8 cellular contexts compared by ENCODE assay signal in genomic region chr16:3150346-3151218, GRCh38. TPM values are rescaled to one million over a fixed set of nuclear protein-coding genes. Genes with fewer than 3 reads are reported as not detected.
DNase-seq lines count a peak whose midpoint lies in the region; ATAC-seq lines count a peak whose summit lies in the region.

No MANE protein-coding gene starts in this region.

- no peaks in the 10 kb centered on the region for H3K4me1 ChIP-seq in mesendoderm (ENCODE audit: control insufficient read depth, low read depth, low read length)

- no peaks in the 10 kb centered on the region for H3K27me3 Mint-ChIP-seq in effector memory CD8-positive, alpha-beta T cell

- peak overlapping the region; percentile 86 for H3K4ac ChIP-seq in mesendoderm (ENCODE audit: low read depth, low read length)

- peak overlapping the region; percentile 98 to 100 for H3K27ac Mint-ChIP-seq in effector memory CD8-positive, alpha-beta T cell

- H2BK15ac ChIP-seq in mesendoderm (replicated peaks; ENCODE audit: low read depth) = no peak overlapping the region

- peak overlapping the region; percentile 71 for H3K4me2 ChIP-seq in mesendoderm (ENCODE audit: low read length)

- H3K36me3 ChIP-seq in mesendoderm (ENCODE audit: control insufficient read depth, insufficient read depth, low read length) = no peaks in the 10 kb centered on the region

- H2BK5ac ChIP-seq in mesendoderm (ENCODE audit: low read length) = peak overlapping the region; percentile 77

- no peak overlapping the region for H2AK5ac ChIP-seq in mesendoderm (ENCODE audit: low read length)

- H3K9me3 Mint-ChIP-seq in effector memory CD8-positive, alpha-beta T cell = peaks cover 2 to 8% of the 10 kb centered on the region in 2 donors

- H3K18ac ChIP-seq in mesendoderm (ENCODE audit: low read length) = peak overlapping the region; percentile 57

- DNase-seq in COLO668 (lab: John Stamatoyannopoulos, UW; ENCODE audit: unreplicated experiment) = peak; percentile 96
- DNase-seq in HT-29 (ENCODE audit: low spot score) = peak; percentile 100
- DNase-seq in NK-92 (lab: John Stamatoyannopoulos, UW; ENCODE audit: unreplicated experiment) = peak; percentile 66
- DNase-seq in activated CD8-positive, alpha-beta memory T cell treated with anti-CD3 and anti-CD28 coated beads for 4 hours (ENCODE audit: low read depth in 2 of 2) = peak; percentile 94 to 98
- peak; percentile 98 to 99 (median 99) for DNase-seq in effector memory CD8-positive, alpha-beta T cell
- DNase-seq in mesendoderm = peak; percentile 99
- DNase-seq in stimulated activated CD8-positive, alpha-beta memory T cell treated with anti-CD3 and anti-CD28 coated beads, Interleukin-12 subunit alpha, Interleukin-12 subunit beta, amount 100 ng/mL, for 4 hours (ENCODE audit: low read depth) = peak; percentile 96

- WGBS in mesendoderm (ENCODE audit: extremely low coverage, insufficient coverage, low lambda C conversion rate) = no CpG with 5 or more reads among the region's 62 CpGs

- peaks cover 55% of the 10 kb centered on the region for H3K36me3 Mint-ChIP-seq in effector memory CD8-positive, alpha-beta T cell (ENCODE audit: insufficient read depth)

- no peaks in the 10 kb centered on the region for H3K79me1 ChIP-seq in mesendoderm (ENCODE audit: low read length)

- H4K5ac ChIP-seq in mesendoderm (ENCODE audit: low read length) = no peak overlapping the region

- H3K4me1 Mint-ChIP-seq in effector memory CD8-positive, alpha-beta T cell (ENCODE audit: low read depth in 2 of 2) = peaks cover 20 to 30% of the 10 kb centered on the region in 2 donors

- no peak overlapping the region for H4K8ac ChIP-seq in mesendoderm (ENCODE audit: low read depth, low read length)

- peak overlapping the region; percentile 85 to 95 for H3K4me3 Mint-ChIP-seq in effector memory CD8-positive, alpha-beta T cell

- peak overlapping the region; percentile 98 for H3K56ac ChIP-seq in mesendoderm (ENCODE audit: low read length)

- ATAC-seq in GM21360 (IDR thresholded peaks at IDR 0.05; ENCODE audit: unreplicated experiment) = peak; percentile 50
- ATAC-seq in effector memory CD8-positive, alpha-beta T cell (replicated peaks) = peak; percentile 82

- no peak overlapping the region for H3K23ac ChIP-seq in mesendoderm (ENCODE audit: low read length)

- H3K27ac ChIP-seq in mesendoderm (ENCODE audit: low read depth, low read length) = peak overlapping the region; percentile 62

- H3K9ac ChIP-seq in mesendoderm (ENCODE audit: low read length) = peak overlapping the region; percentile 97

- no peaks in the 10 kb centered on the region for H3K79me2 ChIP-seq in mesendoderm (ENCODE audit: control insufficient read depth, insufficient read depth, low read length)

- no peaks in the 10 kb centered on the region for H3K27me3 ChIP-seq in mesendoderm (ENCODE audit: insufficient read depth, low read length, poor library complexity)

- H2BK120ac ChIP-seq in mesendoderm (ENCODE audit: low read depth, low read length) = no peak overlapping the region

- H3K4me3 ChIP-seq in mesendoderm (ENCODE audit: low read length) = peak overlapping the region; percentile 87

RNA-seq across cellular contexts. Expression of gene ZNF213, which starts 15.8 kb away (rescaled TPM):
- total RNA-seq in HT-29 (2014; rRNA removed; shearing (Covaris generic)) = 5.8 and 7.2 TPM in 2 replicates
- polyA plus RNA-seq in mesendoderm (2013, experiment 1 of 2) = 4.3 TPM
- polyA plus RNA-seq in mesendoderm (2013, experiment 2 of 2) = 4.6 TPM

RNA-seq across cellular contexts. Expression of gene OR1F1, which starts 37.4 kb away (rescaled TPM):
- total RNA-seq in HT-29 (2014; rRNA removed; shearing (Covaris generic)) = not detected in 2 replicates
- polyA plus RNA-seq in mesendoderm (2013, experiment 1 of 2) = 0.25 TPM
- 0.11 TPM for polyA plus RNA-seq in mesendoderm (2013, experiment 2 of 2)

RNA-seq across cellular contexts. Expression of gene ZNF205, which starts 38.2 kb away (rescaled TPM):
- 26.7 and 33.3 TPM in 2 replicates for total RNA-seq in HT-29 (2014; rRNA removed; shearing (Covaris generic))
- polyA plus RNA-seq in mesendoderm (2013, experiment 1 of 2) = 9.9 TPM
- polyA plus RNA-seq in mesendoderm (2013, experiment 2 of 2) = 9.8 TPM

RNA-seq across cellular contexts. Expression of gene ZSCAN10, which starts 51.5 kb away (rescaled TPM):
- total RNA-seq in HT-29 (2014; rRNA removed; shearing (Covaris generic)) = not detected in 2 replicates
- 102 TPM for polyA plus RNA-seq in mesendoderm (2013, experiment 1 of 2)
- polyA plus RNA-seq in mesendoderm (2013, experiment 2 of 2) = 104 TPM

Comparison
In these comparisons a context has a peak if more than half of its experiments do, and no peak if none do; other contexts are left out.
1. Peak in every context shown above with its lines: DNase-seq, ATAC-seq, H3K4me3 ChIP-seq and H3K27ac ChIP-seq.